In genomic region chr12:43208627-43209026, GRCh38 we compare ENCODE assay signal across 1 cellular context.
TF ChIP-seq lines count a peak whose summit lies in the region.

No MANE protein-coding gene starts in this region.

TF ChIP-seq in GM23338, 12 proteins besides CTCF, POLR2A, EP300 and RAD21 (continued from another document):
- TF ChIP-seq ZNF462 (CRISPR knock-in tag; IDR thresholded peaks at IDR 0.05) (no peak), CREB1 (CRISPR knock-in tag; IDR thresholded peaks at IDR 0.05; ENCODE audit: low read depth) (no peak), ZNF114 (CRISPR knock-in tag; IDR thresholded peaks at IDR 0.05) (no peak), ETS1 (IDR thresholded peaks at IDR 0.05) (no peak), POLR2AphosphoS5 (IDR thresholded peaks at IDR 0.05; ENCODE audit: low read depth) (no peak), STAT1 (IDR thresholded peaks at IDR 0.05; ENCODE audit: unreplicated experiment) (no peak), EZH2 (IDR thresholded peaks at IDR 0.05; ENCODE audit: low read depth, unreplicated experiment) (no peak), NANOG (IDR thresholded peaks at IDR 0.05; ENCODE audit: borderline replicate concordance) (no peak)
